In the genomic region with DNA sequence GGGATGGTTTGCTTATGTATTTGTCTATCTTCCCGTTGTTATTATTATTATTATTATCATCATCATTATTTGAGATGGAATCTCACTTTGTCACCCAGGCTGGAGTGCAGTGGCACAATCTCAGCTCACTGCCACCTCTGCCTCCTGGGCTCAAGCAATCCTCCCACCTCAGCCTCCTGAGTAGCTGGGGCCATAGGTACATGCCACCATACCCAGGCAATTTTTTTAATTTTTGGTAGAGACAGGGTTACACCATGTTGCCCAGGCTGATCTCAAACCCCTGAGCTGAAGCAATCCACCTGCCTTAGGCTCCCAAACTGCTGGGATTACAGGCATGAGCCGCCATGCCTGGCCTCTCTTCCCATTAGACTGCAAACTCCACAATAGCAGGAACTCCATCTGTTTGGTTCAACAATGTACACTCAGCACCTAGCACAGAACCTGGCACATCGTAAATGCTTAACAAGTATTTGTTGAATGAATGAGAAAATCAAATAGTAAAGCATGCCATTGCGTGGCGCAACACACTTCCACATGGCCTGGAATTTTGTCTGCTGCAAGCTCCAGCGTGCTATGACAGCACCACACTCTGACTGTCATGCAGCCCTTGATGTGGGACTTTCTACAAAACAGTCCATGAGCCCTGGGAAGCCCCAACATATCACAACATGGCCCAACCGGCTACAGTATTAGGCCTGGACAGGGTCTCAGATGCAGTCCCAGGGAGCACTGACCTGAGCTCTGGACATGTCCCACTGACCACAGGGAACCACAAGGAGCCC, we compare ENCODE assay signal across 13 cellular contexts. TPM values are rescaled to one million over a fixed set of nuclear protein-coding genes. Genes with fewer than 3 reads are reported as not detected.
DNase-seq lines count a peak whose midpoint lies in the region; ATAC-seq and TF ChIP-seq lines count a peak whose summit lies in the region.
"Had no signal": no experiment of that assay in that cellular context is flagged by ENCODE, and none has a peak within 500 bp of the region (broad histone marks: within the 10 kb centered on the region; RNA-seq: fewer than 3 reads in every experiment).

No MANE protein-coding gene starts in this region.

- H3K36me3 ChIP-seq in right atrium auricular region (no peaks in the 10 kb centered on the region), ovary (no peaks in the 10 kb centered on the region)
- H3K36me3 ChIP-seq: MG63 had no signal

- peak overlapping the region; percentile 85 to 96 for H3K27ac ChIP-seq in right atrium auricular region
- H3K27ac ChIP-seq in ovary, result peak overlapping the region; percentile 60 to 76
- H3K27ac ChIP-seq: C4-2B had no signal

- DNase-seq in right atrium auricular region (ENCODE audit: low spot score), result peak; percentile 54
- no peak for DNase-seq in left ventricle myocardium superior
- peak; percentile 53 for DNase-seq in fibroblast of gingiva (ENCODE audit: low read depth)
- no peak for DNase-seq in ovary
- no peak for DNase-seq in NK-92 treated with Interleukin-12 subunit alpha and Interleukin-12 subunit beta, amount 100 ng/mL, for 24 hours (lab: John Stamatoyannopoulos, UW)
- no peak for DNase-seq in DMS53 treated with DMSO at 0.1 percent for 48 hours (lab: John Stamatoyannopoulos, UW; ENCODE audit: unreplicated experiment)
- no peak for DNase-seq in stimulated activated CD4-positive, alpha-beta T cell treated with anti-CD3 and anti-CD28 coated beads, Interleukin-2, amount 100 ng/mL, for 48 hours
- no peak for DNase-seq in effector CD8-positive, alpha-beta T cell (lab: John Stamatoyannopoulos, UW)
- DNase-seq: activated CD4-positive, alpha-beta T cell treated with anti-CD3 and anti-CD28 coated beads, Interleukin-2, amount 10 ng/mL, durations not matched to agents 24 days and 14 days; activated naive CD8-positive, alpha-beta T cell treated with anti-CD3 and anti-CD28 coated beads, Interleukin-2, amount 10 ng/mL, durations not matched to agents 7 days and 5 days; MG63; NCI-H524 treated with DMSO at 0.1 percent for 48 hours had no signal

- H3K4me3 ChIP-seq in right atrium auricular region (no peak overlapping the region), ovary (no peak overlapping the region)
- H3K4me3 ChIP-seq: MG63 had no signal

- TF ChIP-seq CTCF in right atrium auricular region (IDR thresholded peaks at IDR 0.05), result no peak
- TF ChIP-seq CTCF in ovary (IDR thresholded peaks at IDR 0.05), result no peak

- peaks cover 0 to 57% of the 10 kb centered on the region in 2 donors for H3K4me1 ChIP-seq in right atrium auricular region
- H3K4me1 ChIP-seq in ovary (ENCODE audit: insufficient read depth), result peaks cover 15% of the 10 kb centered on the region

- TF ChIP-seq POLR2A in ovary (IDR thresholded peaks at IDR 0.05), result no peak

- intact Hi-C loops in left ventricle myocardium superior (cut with micrococcal nuclease) (no loop called here), ovary (cut with DNase I) (no loop called here)

- ATAC-seq in left ventricle myocardium superior, result no peak

- H3K27me3 ChIP-seq in right atrium auricular region, result no peaks in the 10 kb centered on the region
- H3K27me3 ChIP-seq in ovary, result no peaks in the 10 kb centered on the region
- H3K27me3 ChIP-seq: MG63 had no signal

- 85 to 96% (median 88%) methylated on average over 7 of the region's 7 CpGs for WGBS in ovary, 3 donors

- TF ChIP-seq EP300 in ovary (IDR thresholded peaks at IDR 0.05), result no peak

- H3K9me3 ChIP-seq in right atrium auricular region (no peaks in the 10 kb centered on the region), ovary (no peaks in the 10 kb centered on the region)
- H3K9me3 ChIP-seq: MG63 had no signal

RNA-seq across cellular contexts. Expression of gene TINAGL1, which starts 3.8 kb away (rescaled TPM):
- total RNA-seq in right atrium auricular region (100 to 1,000 TPM; 211 to 264 TPM), left ventricle myocardium superior (274 TPM), ovary (10 to 100 TPM; 27.1 to 57.3 (median 31.4) TPM)
- polyA plus RNA-seq in ovary, result 10 to 100 TPM; 30.0 to 55.0 TPM
- total RNA-seq: activated CD4-positive, alpha-beta T cell treated with anti-CD3 and anti-CD28 coated beads, Interleukin-2, amount 10 ng/mL, durations not matched to agents 24 days and 14 days; activated naive CD8-positive, alpha-beta T cell treated with anti-CD3 and anti-CD28 coated beads, Interleukin-2, amount 10 ng/mL, durations not matched to agents 7 days and 5 days had no signal

RNA-seq across cellular contexts. Expression of gene HCRTR1, which starts 45.0 kb away (rescaled TPM):
- under 1 TPM in 1 of 2 donors, not detected in 1; 0.43 TPM for total RNA-seq in right atrium auricular region
- total RNA-seq in left ventricle myocardium superior, result 0.67 TPM
- total RNA-seq in ovary, result not detected
- polyA plus RNA-seq in ovary, result not detected
- total RNA-seq: activated CD4-positive, alpha-beta T cell treated with anti-CD3 and anti-CD28 coated beads, Interleukin-2, amount 10 ng/mL, durations not matched to agents 24 days and 14 days; activated naive CD8-positive, alpha-beta T cell treated with anti-CD3 and anti-CD28 coated beads, Interleukin-2, amount 10 ng/mL, durations not matched to agents 7 days and 5 days had no signal

Comparison
In these comparisons a context has a peak if more than half of its experiments do, and no peak if none do; other contexts are left out.
1. DNase-seq: peak in right atrium auricular region (single experiment) and fibroblast of gingiva (single experiment); none in left ventricle myocardium superior (single experiment), ovary (0 of 5), NK-92 treated with Interleukin-12 subunit alpha and Interleukin-12 subunit beta, amount 100 ng/mL, for 24 hours (single experiment), DMS53 treated with DMSO at 0.1 percent for 48 hours (single experiment), stimulated activated CD4-positive, alpha-beta T cell treated with anti-CD3 and anti-CD28 coated beads, Interleukin-2, amount 100 ng/mL, for 48 hours (0 of 2) and effector CD8-positive, alpha-beta T cell (single experiment).